2 cellular contexts compared by ENCODE assay signal in the genomic region with DNA sequence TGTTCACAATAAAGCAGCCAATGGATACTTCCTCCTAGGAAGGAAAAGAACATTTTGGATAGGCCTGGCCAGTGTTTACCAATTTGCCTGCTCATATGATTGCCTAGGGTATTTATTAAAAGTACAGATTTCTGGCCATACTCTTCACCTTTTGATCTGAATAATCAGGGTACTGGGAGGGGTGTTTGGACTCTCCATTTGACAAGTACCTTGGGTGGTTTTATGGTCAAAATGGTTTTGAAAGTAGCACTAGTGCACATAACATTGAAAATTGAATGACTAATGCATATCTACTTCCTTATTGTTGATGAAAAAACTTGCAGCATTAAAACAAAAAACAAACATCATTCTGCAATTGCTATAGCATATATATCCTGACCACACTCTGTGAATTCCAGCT.
TF ChIP-seq lines count a peak whose summit lies in the region.

No MANE protein-coding gene starts in this region.

TF ChIP-seq in SK-N-SH, 30 proteins besides CTCF, POLR2A, EP300 and RAD21 (continued from another document):
- TF ChIP-seq REST (IDR thresholded peaks at IDR 0.05; ENCODE audit: low read depth, low read length) (no peak), NFIC (IDR thresholded peaks at IDR 0.05; ENCODE audit: borderline replicate concordance) (no peak), ZBTB33 (IDR thresholded peaks at IDR 0.05; ENCODE audit: borderline replicate concordance, low read depth) (no peak), SIN3A (IDR thresholded peaks at IDR 0.05; ENCODE audit: borderline replicate concordance, low read depth, low read length) (no peak), SMC3 (IDR thresholded peaks at IDR 0.05; ENCODE audit: low read depth, low read length) (no peak), FOXJ3 (CRISPR knock-in tag; IDR thresholded peaks at IDR 0.05) (no peak), RFX5 (IDR thresholded peaks at IDR 0.05; ENCODE audit: low read length) (no peak), GATA2 (CRISPR knock-in tag; IDR thresholded peaks at IDR 0.05) (no peak), GABPA (IDR thresholded peaks at IDR 0.05; ENCODE audit: low read depth) (no peak), EZH2phosphoT487 (IDR thresholded peaks at IDR 0.05; ENCODE audit: borderline replicate concordance, low read depth) (no peak), RXRA (IDR thresholded peaks at IDR 0.05; ENCODE audit: borderline replicate concordance, low read depth) (no peak), FOSL2 (IDR thresholded peaks at IDR 0.05; ENCODE audit: borderline replicate concordance, low read depth) (no peak), NRF1 (IDR thresholded peaks at IDR 0.05; ENCODE audit: low read depth, low read length) (no peak), JUND (IDR thresholded peaks at IDR 0.05) (no peak)

TF ChIP-seq in SK-N-SH treated with all-trans-retinoic acid at 6 μM for 48 hours, 23 proteins besides CTCF, POLR2A, EP300 and RAD21 (continued from another document):
- no peak for TF ChIP-seq OSR1 (CRISPR knock-in tag; IDR thresholded peaks at IDR 0.05)
TF ChIP-seq in SK-N-SH treated with all-trans-retinoic acid at 6 μM for 48 hours: peak in this region for 0.
